ENCODE assay signal across 10 cellular contexts in genomic region chr15:88627463-88627862, GRCh38. TPM values are rescaled to one million over a fixed set of nuclear protein-coding genes. Genes with fewer than 3 reads are reported as not detected.
DNase-seq lines count a peak whose midpoint lies in the region; ATAC-seq, FAIRE-seq and TF ChIP-seq lines count a peak whose summit lies in the region.
"Had no signal": no experiment of that assay in that cellular context is flagged by ENCODE, and none has a peak within 500 bp of the region (broad histone marks: within the 10 kb centered on the region; RNA-seq: fewer than 3 reads in every experiment).

No MANE protein-coding gene starts in this region.

- no peak for TF ChIP-seq POLR2A in upper lobe of left lung (IDR thresholded peaks at IDR 0.05)

- H3K9me3 ChIP-seq in pancreas (no peaks in the 10 kb centered on the region), upper lobe of left lung (no peaks in the 10 kb centered on the region)

- TF ChIP-seq EP300 in upper lobe of left lung (IDR thresholded peaks at IDR 0.05) = no peak

- intact Hi-C loops in pancreas (cut with DNase I) = no loop called here

- in situ Hi-C loops in KBM-7 (cut with MboI; ENCODE audit: low pct_unique_long_range_greater_than_20kb, low sequenced_read_pairs) = loop anchor here (10.0 kb wide), 1 partner anchor 163 kb away; the partner anchor contains the start of genes MRPL46 and MRPS11

- H3K27me3 Mint-ChIP-seq in activated T-cell treated with anti-CD3 and anti-CD28 coated beads, Interleukin-2, amount 50 U/mL, for 72 hours (ENCODE audit: low read depth) = no peaks in the 10 kb centered on the region
- H3K27me3 Mint-ChIP-seq in naive B cell = no peaks in the 10 kb centered on the region

- H3K27ac ChIP-seq in pancreas (no peak overlapping the region), upper lobe of left lung (no peak overlapping the region)

- H3K4me3 Mint-ChIP-seq in activated T-cell treated with anti-CD3 and anti-CD28 coated beads, Interleukin-2, amount 50 U/mL, for 72 hours = peak overlapping the region; percentile 47 to 65
- peak overlapping the region; percentile 48 to 90 (median 75) for H3K4me3 Mint-ChIP-seq in naive B cell
- H3K4me3 Mint-ChIP-seq: H9 had no signal

- ATAC-seq in activated T-cell treated with anti-CD3 and anti-CD28 coated beads, Interleukin-2, amount 50 U/mL, for 72 hours (replicated peaks in 1 of 2) = peak; percentile 53 to 56
- ATAC-seq in naive B cell (ENCODE audit: low read depth in 2 of 2) (peak; percentile 92 to 93), HG03039 (IDR thresholded peaks at IDR 0.05; ENCODE audit: unreplicated experiment) (no peak), pancreas (no peak), upper lobe of left lung (ENCODE audit: low FRiP score in 2 of 2) (no peak)

- peaks cover 0 to 55% (median 28%) of the 10 kb centered on the region in 3 donors for H3K36me3 ChIP-seq in pancreas
- H3K36me3 ChIP-seq in upper lobe of left lung = peaks cover 0 to 52% (median 18%) of the 10 kb centered on the region in 4 donors

- H3K27ac Mint-ChIP-seq in activated T-cell treated with anti-CD3 and anti-CD28 coated beads, Interleukin-2, amount 50 U/mL, for 72 hours = peak overlapping the region; percentile 83
- H3K27ac Mint-ChIP-seq in naive B cell = peak overlapping the region; percentile 88 to 99 (median 98)

- H3K4me1 ChIP-seq in pancreas (peaks cover 27 to 29% (median 29%) of the 10 kb centered on the region in 3 donors), upper lobe of left lung (peaks cover 29 to 70% (median 50%) of the 10 kb centered on the region in 4 donors)

- FAIRE-seq in GM18507 (lab: Jason Lieb, UNC) (peak; percentile 71), pancreas (lab: Jason Lieb, UNC) (no peak)

- H3K9me3 Mint-ChIP-seq in activated T-cell treated with anti-CD3 and anti-CD28 coated beads, Interleukin-2, amount 50 U/mL, for 72 hours = no peaks in the 10 kb centered on the region
- no peaks in the 10 kb centered on the region for H3K9me3 Mint-ChIP-seq in naive B cell
- H3K9me3 Mint-ChIP-seq: H9 had no signal

- H3K36me3 Mint-ChIP-seq in activated T-cell treated with anti-CD3 and anti-CD28 coated beads, Interleukin-2, amount 50 U/mL, for 72 hours (ENCODE audit: insufficient read depth in 2 of 2) = peaks cover 16 to 48% of the 10 kb centered on the region in 2 donors
- peaks cover 24% of the 10 kb centered on the region in 2 donors for H3K36me3 Mint-ChIP-seq in naive B cell

- peaks cover 96% of the 10 kb centered on the region for H3K4me1 Mint-ChIP-seq in activated T-cell treated with anti-CD3 and anti-CD28 coated beads, Interleukin-2, amount 50 U/mL, for 72 hours (ENCODE audit: low read depth)
- peaks cover 56 to 92% (median 76%) of the 10 kb centered on the region in 3 donors for H3K4me1 Mint-ChIP-seq in naive B cell

- WGBS in pancreas, 2 donors = 79 to 85% methylated on average over 1 of the region's 1 CpG
- 94 to 96% methylated on average over 1 of the region's 1 CpG for WGBS in upper lobe of left lung, 2 donors

- TF ChIP-seq CTCF in pancreas (IDR thresholded peaks at IDR 0.05) (no peak), upper lobe of left lung (IDR thresholded peaks at IDR 0.05) (no peak)

- no peak for DNase-seq in GM18507 (ENCODE audit: extremely low spot score, insufficient read length, low read depth)
- DNase-seq in KBM-7 = peak; percentile 26
- DNase-seq in activated T-cell treated with anti-CD3 and anti-CD28 coated beads, Interleukin-2, amount 50 U/mL, for 72 hours = peak in 1 of 2 donors; percentile 64
- DNase-seq in naive B cell = peak; percentile 75
- no peak for DNase-seq in NCI-H82 (lab: John Stamatoyannopoulos, UW)
- no peak for DNase-seq in pancreas
- no peak for DNase-seq in upper lobe of left lung
- DNase-seq: GDM1, H9 had no signal

- H3K27me3 ChIP-seq in pancreas (no peaks in the 10 kb centered on the region), upper lobe of left lung (no peaks in the 10 kb centered on the region)

- H3K4me3 ChIP-seq in pancreas (no peak overlapping the region), upper lobe of left lung (no peak overlapping the region)

RNA-seq across cellular contexts. Expression of gene AEN, which starts 6.3 kb away (rescaled TPM):
- total RNA-seq in activated T-cell treated with anti-CD3 and anti-CD28 coated beads, Interleukin-2, amount 50 U/mL, for 72 hours = 100 to 1,000 TPM in 1 of 2 donors, 10 to 100 TPM in 1; 99.4 to 155 TPM
- polyA plus RNA-seq in naive B cell (ENCODE audit: low read depth in 6 of 6) = 10 to 100 TPM; 28.2 to 73.0 (median 40.2) TPM
- total RNA-seq in pancreas = 10 to 100 TPM; 10.8 to 26.8 (median 20.2) TPM
- polyA plus RNA-seq in pancreas = 10 to 100 TPM in 1 of 2 donors, 1 to 10 TPM in 1; 8.9 to 12.8 TPM
- total RNA-seq in upper lobe of left lung = 10 to 100 TPM in 5 of 6 donors, 1 to 10 TPM in 1; 7.5 to 37.6 (median 18.4) TPM

RNA-seq across cellular contexts. Expression of gene ISG20, which starts 11.4 kb away (rescaled TPM):
- 100 to 1,000 TPM; 102 to 215 TPM for total RNA-seq in activated T-cell treated with anti-CD3 and anti-CD28 coated beads, Interleukin-2, amount 50 U/mL, for 72 hours
- polyA plus RNA-seq in naive B cell (ENCODE audit: low read depth in 6 of 6) (1,000 to 10,000 TPM in 2 of 6 donors, 100 to 1,000 TPM in 4; 638 to 1,304 (median 969) TPM), pancreas (10 to 100 TPM in 1 of 2 donors, 1 to 10 TPM in 1; 8.4 to 11.0 TPM)
- total RNA-seq in pancreas (10 to 100 TPM in 1 of 6 donors, 1 to 10 TPM in 5; 3.0 to 14.2 (median 5.7) TPM), upper lobe of left lung (100 to 1,000 TPM in 1 of 6 donors, 10 to 100 TPM in 5; 41.3 to 119 (median 67.0) TPM)

Comparison
In these comparisons a context has a peak if more than half of its experiments do, and no peak if none do; other contexts are left out.
1. DNase-seq: peak in KBM-7 (single experiment) and naive B cell (single experiment); none in GM18507 (single experiment), NCI-H82 (single experiment), pancreas (0 of 6) and upper lobe of left lung (0 of 2).
2. ATAC-seq: peak in activated T-cell treated with anti-CD3 and anti-CD28 coated beads, Interleukin-2, amount 50 U/mL, for 72 hours (2 of 2) and naive B cell (2 of 2); none in HG03039 (single experiment), pancreas (0 of 4) and upper lobe of left lung (0 of 2).